ENCODE assay signal across 19 cellular contexts in genomic region chrX:84258708-84259107, GRCh38.
DNase-seq lines count a peak whose midpoint lies in the region; ATAC-seq lines count a peak whose summit lies in the region.
"Had no signal": no experiment of that assay in that cellular context is flagged by ENCODE, and none has a peak within 500 bp of the region (broad histone marks: within the 10 kb centered on the region; RNA-seq: fewer than 3 reads in every experiment).

No MANE protein-coding gene starts in this region.

- peak; percentile 55 for ATAC-seq in GM18870 (IDR thresholded peaks at IDR 0.05; ENCODE audit: unreplicated experiment)
- peak; percentile 44 for ATAC-seq in GM19467 (IDR thresholded peaks at IDR 0.05; ENCODE audit: unreplicated experiment)
- ATAC-seq in HG03097 (IDR thresholded peaks at IDR 0.05; ENCODE audit: low FRiP score, unreplicated experiment), result peak; percentile 58
- ATAC-seq: T-helper 17 cell had no signal

- no peaks in the 10 kb centered on the region for H3K36me3 ChIP-seq in H7 (replicated peaks; ENCODE audit: control insufficient read depth, insufficient read depth, low read length)

- no peaks in the 10 kb centered on the region for H3K27me3 ChIP-seq in H7 (ENCODE audit: control insufficient read depth, insufficient read depth, low read length)

- DNase-seq in HT1080 (ENCODE audit: low read depth), result peak; percentile 0
- DNase-seq in SK-N-DZ (ENCODE audit: low spot score), result no peak
- DNase-seq in activated naive CD4-positive, alpha-beta T cell treated with anti-CD3 and anti-CD28 coated beads, Interleukin-2, amount 50 U/mL, for 16 hours, result no peak
- DNase-seq in SHP77 (lab: John Stamatoyannopoulos, UW), result no peak
- DNase-seq in H7, result no peak
- DNase-seq: Caco-2; CD4-positive, CD25-positive, alpha-beta regulatory T cell; DMS153; HFFc6; NCI-H1417 treated with DMSO at 0.1 percent for 48 hours; NCI-H1930; NCI-H2171; NCI-H446; NCI-H69; SIG-M5; T-helper 17 cell had no signal

- no peak overlapping the region for H3K4me3 ChIP-seq in H7 (ENCODE audit: insufficient read depth, low read depth, low read length)
